ENCODE assay signal across 8 cellular contexts in genomic region chr16:85557976-85558589, GRCh38. TPM values are rescaled to one million over a fixed set of nuclear protein-coding genes. Genes with fewer than 3 reads are reported as not detected.
DNase-seq lines count a peak whose midpoint lies in the region; ATAC-seq and TF ChIP-seq lines count a peak whose summit lies in the region.

No MANE protein-coding gene starts in this region.

- intact Hi-C loops in transverse colon (cut with DNase I; ENCODE audit: low total_unique reads), result loop anchor here (5.0 kb wide), 1 partner anchor 49 kb away; no protein-coding TSS in a partner anchor

- H3K27me3 ChIP-seq in MG63 (no peaks in the 10 kb centered on the region), transverse colon (no peaks in the 10 kb centered on the region)

- peak overlapping the region; percentile 91 to 98 (median 96) for H3K27ac ChIP-seq in transverse colon

- H3K27me3 Mint-ChIP-seq in activated naive CD8-positive, alpha-beta T cell, result no peaks in the 10 kb centered on the region

- H3K4me1 Mint-ChIP-seq in activated naive CD8-positive, alpha-beta T cell (ENCODE audit: low read depth), result peaks cover 40% of the 10 kb centered on the region

- no peak for ATAC-seq in omental fat pad (ENCODE audit: low FRiP score)
- no peak for ATAC-seq in GM18511 (IDR thresholded peaks at IDR 0.05; ENCODE audit: unreplicated experiment)

- peak; percentile 35 for TF ChIP-seq EP300 in transverse colon (IDR thresholded peaks at IDR 0.05; ENCODE audit: low read depth)

- WGBS in transverse colon (ENCODE audit: low coverage in 1 of 2), 2 donors, result 0 to 10% methylated on average over 1 to 12 of the region's 12 CpGs

- peak; percentile 94 for TF ChIP-seq POLR2A in transverse colon (IDR thresholded peaks at IDR 0.05)

- peak overlapping the region; percentile 84 for H3K27ac Mint-ChIP-seq in activated naive CD8-positive, alpha-beta T cell

- TF ChIP-seq CTCF in transverse colon (IDR thresholded peaks at IDR 0.05), result peak in 2 of 5 experiments; percentile 5 to 39
- no peak for TF ChIP-seq CTCF in omental fat pad (IDR thresholded peaks at IDR 0.05)

- H3K9me3 ChIP-seq in MG63 (no peaks in the 10 kb centered on the region), transverse colon (no peaks in the 10 kb centered on the region)

- DNase-seq in DMS 273 treated with DMSO at 0.1 percent for 48 hours (lab: John Stamatoyannopoulos, UW) (peak; percentile 18), MG63 (no peak), kidney glomerular epithelial cell (lab: John Stamatoyannopoulos, UW) (peak; percentile 1), transverse colon (peak; percentile 81), omental fat pad (ENCODE audit: low spot score) (no peak)
- no peak for DNase-seq in stimulated activated CD4-positive, alpha-beta T cell treated with anti-CD3 and anti-CD28 coated beads, Interleukin-12 subunit alpha, Interleukin-12 subunit beta, amount 100 ng/mL, for 4 hours

- in situ Hi-C loops in transverse colon (cut with MboI; ENCODE audit: low pct_ligation_motif_present in 1 of 4, low pct_unique_long_range_greater_than_20kb in 1 of 4, low sequenced_read_pairs in 3 of 4), result loop anchor here in 1 of 4 donors (10.0 kb wide), 1 partner anchor 47 kb away; no protein-coding TSS in a partner anchor

- no peaks in the 10 kb centered on the region for H3K9me3 Mint-ChIP-seq in activated naive CD8-positive, alpha-beta T cell (ENCODE audit: low read depth)

- no peaks in the 10 kb centered on the region for H3K36me3 Mint-ChIP-seq in activated naive CD8-positive, alpha-beta T cell

- H3K36me3 ChIP-seq in MG63 (no peaks in the 10 kb centered on the region), transverse colon (no peaks in the 10 kb centered on the region)

- peaks cover 32 to 66% (median 61%) of the 10 kb centered on the region in 4 donors for H3K4me1 ChIP-seq in transverse colon

- peak overlapping the region; percentile 88 for H3K4me3 Mint-ChIP-seq in activated naive CD8-positive, alpha-beta T cell

- H3K4me3 ChIP-seq in MG63 (peak overlapping the region; percentile 77), transverse colon (peak overlapping the region; percentile 5 to 95 (median 79))

RNA-seq across cellular contexts. Expression of gene GSE1, which starts 55.0 kb away (rescaled TPM):
- 9.3 and 19.1 TPM in 2 replicates for total RNA-seq in MG63 (2014; rRNA removed; shearing (Covaris generic); ENCODE audit: low replicate concordance)
- 100 to 1,000 TPM; 100 to 139 (median 120) TPM for total RNA-seq in transverse colon
- total RNA-seq in omental fat pad, result 100 to 1,000 TPM in 2 of 4 donors, 10 to 100 TPM in 2; 50.9 to 181 (median 90.9) TPM

Comparison
In these comparisons a context has a peak if more than half of its experiments do, and no peak if none do; other contexts are left out.
1. DNase-seq: peak in DMS 273 treated with DMSO at 0.1 percent for 48 hours (single experiment), kidney glomerular epithelial cell (single experiment) and transverse colon (single experiment); none in MG63 (single experiment), stimulated activated CD4-positive, alpha-beta T cell treated with anti-CD3 and anti-CD28 coated beads, Interleukin-12 subunit alpha, Interleukin-12 subunit beta, amount 100 ng/mL, for 4 hours (single experiment) and omental fat pad (single experiment).